ENCODE assay signal across 9 cellular contexts in the genomic region with DNA sequence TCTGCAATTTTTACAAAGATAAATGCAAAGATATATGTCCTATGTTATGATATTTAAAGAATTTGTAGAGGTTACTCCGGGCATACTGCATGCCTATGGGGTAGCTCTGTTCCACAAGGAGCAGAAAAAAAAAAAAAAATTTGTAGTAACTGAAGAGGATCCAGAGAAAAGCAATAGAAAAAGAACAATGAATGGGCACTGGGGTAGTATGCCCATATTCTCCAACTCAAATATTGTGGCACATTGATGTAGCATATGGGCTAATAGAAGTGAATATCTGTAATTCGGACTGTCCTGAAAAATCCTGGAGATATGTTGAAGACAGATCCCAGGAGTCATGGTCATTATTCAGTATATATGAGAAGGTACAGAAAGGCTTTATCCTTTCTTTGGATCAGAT. TPM values are rescaled to one million over a fixed set of nuclear protein-coding genes. Genes with fewer than 3 reads are reported as not detected.
A peak's percentile ranks its signal among the peaks of the same experiment; 100 is the strongest.
DNase-seq lines count a peak whose midpoint lies in the region; ATAC-seq and TF ChIP-seq lines count a peak whose summit lies in the region.
"Had no signal": no experiment of that assay in that cellular context is flagged by ENCODE, and none has a peak within 500 bp of the region (broad histone marks: within the 10 kb centered on the region; RNA-seq: fewer than 3 reads in every experiment).

No MANE protein-coding gene starts in this region.

- TF ChIP-seq EP300 in stomach (IDR thresholded peaks at IDR 0.05), result no peak

- no peak for DNase-seq in activated CD4-positive, alpha-beta T cell treated with anti-CD3 and anti-CD28 coated beads, Interleukin-2, amount 10 ng/mL, durations not matched to agents 7 days and 5 days
- DNase-seq in activated CD4-positive, alpha-beta T cell treated with anti-CD3 and anti-CD28 coated beads for 4 hours, result no peak
- DNase-seq in activated CD8-positive, alpha-beta T cell treated with anti-CD3 and anti-CD28 coated beads for 36 hours, result no peak
- DNase-seq in stomach (no peak), HuH-7.5 (ENCODE audit: low spot score) (no peak), A172 (ENCODE audit: low spot score) (no peak)

- peak overlapping the region; percentile 52 for H3K27ac ChIP-seq in iPS-20b (ENCODE audit: low read length)
- peak overlapping the region in 4 of 5 donors; percentile 89 to 99 (median 96) for H3K27ac ChIP-seq in stomach

- H3K9me3 Mint-ChIP-seq in activated CD4-positive, alpha-beta T cell treated with anti-CD3 and anti-CD28 coated beads, Interleukin-2, amount 10 ng/mL, durations not matched to agents 7 days and 5 days, result no peaks in the 10 kb centered on the region
- H3K9me3 Mint-ChIP-seq in activated CD8-positive, alpha-beta T cell treated with anti-CD3 and anti-CD28 coated beads for 36 hours, result no peaks in the 10 kb centered on the region

- ATAC-seq in activated CD8-positive, alpha-beta T cell treated with anti-CD3 and anti-CD28 coated beads for 36 hours, result no peak
- ATAC-seq in GM21825 (IDR thresholded peaks at IDR 0.05; ENCODE audit: unreplicated experiment), result no peak

- CTCF ChIA-PET in activated CD4-positive, alpha-beta T cell treated with anti-CD3 and anti-CD28 coated beads, Interleukin-2, amount 10 ng/mL, durations not matched to agents 7 days and 5 days (lab: Charles Lee), result interaction anchor here (0.6 kb wide), 2 partner anchors 8 to 58 kb away, joined by 3 read pairs; no protein-coding TSS in a partner anchor
- CTCF ChIA-PET in activated CD8-positive, alpha-beta T cell treated with anti-CD3 and anti-CD28 coated beads for 36 hours (lab: Charles Lee), result interaction anchor here (1.1 to 1.5 kb wide), 2 partner anchors 10 to 201 kb away, joined by 3 read pairs; no protein-coding TSS in a partner anchor

- intact Hi-C loops in activated CD8-positive, alpha-beta T cell treated with anti-CD3 and anti-CD28 coated beads for 36 hours (cut with micrococcal nuclease), result no loop called here
- intact Hi-C loops in stomach (cut with DNase I; ENCODE audit: low total_unique reads), result no loop called here

- H3K4me1 ChIP-seq in iPS-20b (ENCODE audit: insufficient read depth, low read length), result peaks cover 34% of the 10 kb centered on the region
- H3K4me1 ChIP-seq in stomach, result peaks cover 15 to 47% (median 26%) of the 10 kb centered on the region in 4 donors

- peaks cover 30% of the 10 kb centered on the region for H3K36me3 ChIP-seq in iPS-20b (ENCODE audit: insufficient read depth, low read depth, low read length)
- peaks cover 0 to 13% (median 4%) of the 10 kb centered on the region in 4 donors for H3K36me3 ChIP-seq in stomach

- peak overlapping the region; percentile 71 for H3K4me3 Mint-ChIP-seq in activated CD4-positive, alpha-beta T cell treated with anti-CD3 and anti-CD28 coated beads, Interleukin-2, amount 10 ng/mL, durations not matched to agents 7 days and 5 days
- H3K4me3 Mint-ChIP-seq in activated CD8-positive, alpha-beta T cell treated with anti-CD3 and anti-CD28 coated beads for 36 hours, result peak overlapping the region; percentile 82

- peak overlapping the region; percentile 40; the same call in 1 of the 2 replicates for H3K9ac ChIP-seq in iPS-20b (ENCODE audit: low read depth, low read length)

- peaks cover 35% of the 10 kb centered on the region for H3K4me1 Mint-ChIP-seq in activated CD4-positive, alpha-beta T cell treated with anti-CD3 and anti-CD28 coated beads, Interleukin-2, amount 10 ng/mL, durations not matched to agents 7 days and 5 days
- H3K4me1 Mint-ChIP-seq in activated CD8-positive, alpha-beta T cell treated with anti-CD3 and anti-CD28 coated beads for 36 hours (ENCODE audit: low read depth), result peaks cover 38% of the 10 kb centered on the region

- WGBS in stomach, 5 donors, result 32 to 78% (median 65%) methylated on average over 2 of the region's 2 CpGs

- H3K36me3 Mint-ChIP-seq in activated CD4-positive, alpha-beta T cell treated with anti-CD3 and anti-CD28 coated beads, Interleukin-2, amount 10 ng/mL, durations not matched to agents 7 days and 5 days (ENCODE audit: low read depth), result peaks cover 27% of the 10 kb centered on the region
- peaks cover 26% of the 10 kb centered on the region for H3K36me3 Mint-ChIP-seq in activated CD8-positive, alpha-beta T cell treated with anti-CD3 and anti-CD28 coated beads for 36 hours (ENCODE audit: low read depth)

- H3K9me3 ChIP-seq in iPS-20b (ENCODE audit: insufficient read depth, low read depth, low read length) (no peaks in the 10 kb centered on the region), stomach (no peaks in the 10 kb centered on the region)

- H3K4me3 ChIP-seq in iPS-20b (ENCODE audit: low read length), result peak overlapping the region; percentile 70; the same call in 1 of the 2 replicates
- no peak overlapping the region for H3K4me3 ChIP-seq in stomach

- H3K27ac Mint-ChIP-seq in activated CD4-positive, alpha-beta T cell treated with anti-CD3 and anti-CD28 coated beads, Interleukin-2, amount 10 ng/mL, durations not matched to agents 7 days and 5 days, result peak overlapping the region; percentile 88
- H3K27ac Mint-ChIP-seq in activated CD8-positive, alpha-beta T cell treated with anti-CD3 and anti-CD28 coated beads for 36 hours, result peak overlapping the region; percentile 92

- TF ChIP-seq POLR2A in stomach (IDR thresholded peaks at IDR 0.05), result no peak

- no peaks in the 10 kb centered on the region for H3K27me3 ChIP-seq in iPS-20b (ENCODE audit: insufficient read depth, low read length)
- no peaks in the 10 kb centered on the region for H3K27me3 ChIP-seq in stomach

- POLR2A ChIA-PET in activated CD4-positive, alpha-beta T cell treated with anti-CD3 and anti-CD28 coated beads, Interleukin-2, amount 10 ng/mL, durations not matched to agents 7 days and 5 days (lab: Charles Lee), result no interaction called here
- POLR2A ChIA-PET in activated CD8-positive, alpha-beta T cell treated with anti-CD3 and anti-CD28 coated beads for 36 hours (lab: Charles Lee), result interaction anchor here (0.9 to 1.5 kb wide), 2 partner anchors 13 to 37 kb away, joined by 3 to 4 read pairs; a partner anchor contains a TSS

- H3K27me3 Mint-ChIP-seq in activated CD4-positive, alpha-beta T cell treated with anti-CD3 and anti-CD28 coated beads, Interleukin-2, amount 10 ng/mL, durations not matched to agents 7 days and 5 days, result peaks cover 7% of the 10 kb centered on the region
- H3K27me3 Mint-ChIP-seq in activated CD8-positive, alpha-beta T cell treated with anti-CD3 and anti-CD28 coated beads for 36 hours, result peaks cover 2% of the 10 kb centered on the region

- no peak for TF ChIP-seq CTCF in activated CD8-positive, alpha-beta T cell treated with anti-CD3 and anti-CD28 coated beads for 36 hours (IDR thresholded peaks at IDR 0.05)
- TF ChIP-seq CTCF in stomach (IDR thresholded peaks at IDR 0.05), result no peak

RNA-seq across cellular contexts. Expression of a gene that starts 1.1 kb away (rescaled TPM):
- total RNA-seq in activated CD4-positive, alpha-beta T cell treated with anti-CD3 and anti-CD28 coated beads, Interleukin-2, amount 10 ng/mL, durations not matched to agents 7 days and 5 days, result 10 to 100 TPM; 61.2 to 74.5 TPM
- total RNA-seq in activated CD8-positive, alpha-beta T cell treated with anti-CD3 and anti-CD28 coated beads for 36 hours, result 10 to 100 TPM; 57.8 to 59.4 TPM
- total RNA-seq in stomach, result 100 to 1,000 TPM in 1 of 5 donors, 10 to 100 TPM in 4; 25.1 to 134 (median 48.1) TPM
- 10 to 100 TPM; 14.8 to 35.6 (median 28.5) TPM for polyA plus RNA-seq in stomach
- 61.3 and 64.5 TPM in 2 replicates for total RNA-seq in A172 (2014; rRNA removed; shearing (Covaris generic))

RNA-seq across cellular contexts. Expression of a gene that starts 36.2 kb away (rescaled TPM):
- 100 to 1,000 TPM; 125 to 148 TPM for total RNA-seq in activated CD4-positive, alpha-beta T cell treated with anti-CD3 and anti-CD28 coated beads, Interleukin-2, amount 10 ng/mL, durations not matched to agents 7 days and 5 days
- total RNA-seq in activated CD8-positive, alpha-beta T cell treated with anti-CD3 and anti-CD28 coated beads for 36 hours, result 100 to 1,000 TPM; 153 to 178 TPM
- total RNA-seq in stomach, result 100 to 1,000 TPM; 104 to 333 (median 166) TPM
- 100 to 1,000 TPM; 610 to 829 (median 727) TPM for polyA plus RNA-seq in stomach
- 692 and 1,210 TPM in 2 replicates for total RNA-seq in A172 (2014; rRNA removed; shearing (Covaris generic))

RNA-seq across cellular contexts. Expression of a gene that starts 48.3 kb away (rescaled TPM):
- total RNA-seq in activated CD4-positive, alpha-beta T cell treated with anti-CD3 and anti-CD28 coated beads, Interleukin-2, amount 10 ng/mL, durations not matched to agents 7 days and 5 days, result not detected
- not detected for total RNA-seq in activated CD8-positive, alpha-beta T cell treated with anti-CD3 and anti-CD28 coated beads for 36 hours
- 10 to 100 TPM in 2 of 5 donors, 1 to 10 TPM in 1, not detected in 2; 9.0 to 24.9 (median 14.5) TPM for total RNA-seq in stomach
- polyA plus RNA-seq in stomach, result 1 to 10 TPM; 4.3 to 9.3 (median 4.5) TPM
- total RNA-seq in A172 (2014; rRNA removed; shearing (Covaris generic)), result 1.2 and 3.3 TPM in 2 replicates
- total RNA-seq: H4 had no signal
